Comparison of ENCODE assay signal across 20 cellular contexts in the genomic region with DNA sequence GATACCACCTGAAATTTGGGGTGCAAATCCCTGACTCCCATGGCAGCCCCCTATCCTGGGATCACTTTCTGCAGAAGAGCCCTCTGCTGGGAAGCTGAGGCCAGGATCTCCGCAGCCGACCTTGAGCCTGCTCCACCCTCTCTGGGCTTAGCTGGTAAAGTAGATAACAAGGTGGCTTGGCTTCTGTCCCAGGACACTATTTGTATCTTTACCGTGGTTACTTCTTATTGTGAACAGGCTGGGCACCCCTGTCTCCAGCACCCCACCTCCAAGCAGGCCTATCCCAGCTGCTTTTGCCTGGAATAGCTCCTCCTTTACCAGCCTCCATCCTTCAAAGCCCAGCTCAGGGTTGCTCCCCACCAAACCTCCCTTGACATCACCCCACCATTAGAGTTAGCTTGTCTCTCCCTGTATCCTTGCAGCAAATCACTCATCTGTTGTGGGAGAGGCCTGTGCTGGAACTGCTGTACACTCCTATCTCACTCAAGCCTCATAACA. TPM values are rescaled to one million over a fixed set of nuclear protein-coding genes. Genes with fewer than 3 reads are reported as not detected.
A peak's percentile ranks its signal among the peaks of the same experiment; 100 is the strongest.
DNase-seq lines count a peak whose midpoint lies in the region; ATAC-seq and TF ChIP-seq lines count a peak whose summit lies in the region.
"Had no signal": no experiment of that assay in that cellular context is flagged by ENCODE, and none has a peak within 500 bp of the region (broad histone marks: within the 10 kb centered on the region; RNA-seq: fewer than 3 reads in every experiment).

No MANE protein-coding gene starts in this region.

- no peak overlapping the region for H2AK5ac ChIP-seq in IMR-90 (ENCODE audit: low read depth, low read length)

- H3K27me3 Mint-ChIP-seq in neural progenitor cell (ENCODE audit: insufficient read depth, low read depth) (peaks cover 5% of the 10 kb centered on the region), WTC11 (ENCODE audit: low read depth) (no peaks in the 10 kb centered on the region)

- H2BK5ac ChIP-seq in IMR-90 (ENCODE audit: low read depth, low read length, poor library complexity, severe bottlenecking) = no peak overlapping the region

- TF ChIP-seq CTCF in IMR-90 (conservative IDR thresholded peaks at IDR 0.05; ENCODE audit: low read depth, low read length) = no peak
- peak in 3 of 6 experiments; percentile 15 to 30 (median 29) for TF ChIP-seq CTCF in adrenal gland (IDR thresholded peaks at IDR 0.05)
- TF ChIP-seq CTCF in cardiac muscle cell (IDR thresholded peaks at IDR 0.05; ENCODE audit: low read depth, low read length) = no peak
- peak; percentile 5 for TF ChIP-seq CTCF in neural progenitor cell (IDR thresholded peaks at IDR 0.05)
- TF ChIP-seq CTCF in WTC11 (IDR thresholded peaks at IDR 0.05) = no peak

- 13% methylated on average over 1 of the region's 3 CpGs; no CpG with 5 or more reads in 1 of the 2 experiments for WGBS in IMR-90 (ENCODE audit: extremely low coverage in 2 of 2, insufficient read length in 1 of 2), 2 experiments
- 19 to 52% (median 36%) methylated on average over 3 of the region's 3 CpGs for WGBS in adrenal gland, 4 donors

- no peak overlapping the region for H4K5ac ChIP-seq in IMR-90 (ENCODE audit: low read depth, low read length)

- TF ChIP-seq RAD21 in IMR-90 (IDR thresholded peaks at IDR 0.05; ENCODE audit: low read length) = no peak

- CTCF ChIA-PET in IMR-90 (lab: Yijun Ruan, JAX) = interaction anchor here (6.0 kb wide), 1 partner anchor 107 kb away, joined by 34 read pairs; no protein-coding TSS in a partner anchor
- CTCF ChIA-PET in WTC11 (lab: Charles Lee) = interaction anchor here (0.6 to 7.8 kb wide), 20 partner anchors 8 to 593 kb away, joined by 3 to 129 read pairs (median 4); partner anchors contain the start of gene FCHSD2

- POLR2A ChIA-PET in IMR-90 (lab: Charles Lee; ENCODE audit: unreplicated experiment) (no interaction called here), WTC11 (lab: Charles Lee) (no interaction called here)

- H3K36me3 ChIP-seq in IMR-90 (ENCODE audit: control insufficient read depth, insufficient read depth, low read length) (no peaks in the 10 kb centered on the region), adrenal gland (replicated peaks in 1 of 2) (no peaks in the 10 kb centered on the region), cardiac muscle cell (no peaks in the 10 kb centered on the region), neural progenitor cell (no peaks in the 10 kb centered on the region)
- H3K36me3 ChIP-seq: SJCRH30 had no signal

- H3K36me3 Mint-ChIP-seq in neural progenitor cell (no peaks in the 10 kb centered on the region), WTC11 (no peaks in the 10 kb centered on the region)
- H3K36me3 Mint-ChIP-seq: CD8-positive, alpha-beta T cell had no signal

- H4K91ac ChIP-seq in IMR-90 (ENCODE audit: insufficient read depth, low read depth, low read length) = no peak overlapping the region

- H3K27me3 ChIP-seq in IMR-90 (ENCODE audit: control insufficient read depth, insufficient read depth, low read length) (no peaks in the 10 kb centered on the region; the same call in 1 of the 2 replicates), adrenal gland (no peaks in the 10 kb centered on the region), cardiac muscle cell (peaks cover 7% of the 10 kb centered on the region), neural progenitor cell (no peaks in the 10 kb centered on the region)
- H3K27me3 ChIP-seq: SJCRH30 had no signal

- H3K27ac Mint-ChIP-seq in neural progenitor cell (no peak overlapping the region), WTC11 (no peak overlapping the region)
- H3K27ac Mint-ChIP-seq: CD8-positive, alpha-beta T cell; stimulated activated naive CD8-positive, alpha-beta T cell treated with anti-CD3 and anti-CD28 coated beads, Interleukin-15, amount 100 ng/mL, for 72 hours; T-helper 17 cell had no signal

- TF ChIP-seq POLR2A in IMR-90 (IDR thresholded peaks at IDR 0.05; ENCODE audit: low read depth, low read length) = no peak
- no peak for TF ChIP-seq POLR2A in adrenal gland (IDR thresholded peaks at IDR 0.05)

- no peak overlapping the region for H3K56ac ChIP-seq in IMR-90 (ENCODE audit: extremely low read depth, insufficient read depth, low read length)

- H3F3A ChIP-seq in neural progenitor cell (ENCODE audit: low read depth) = no peaks in the 10 kb centered on the region

- H2BK120ac ChIP-seq in IMR-90 (ENCODE audit: low read depth, low read length) = no peak overlapping the region

- H3K4me1 ChIP-seq in IMR-90 (ENCODE audit: control insufficient read depth, insufficient read depth, low read length) (peaks cover 8% of the 10 kb centered on the region), adrenal gland (replicated peaks in 1 of 2) (peaks cover 10 to 20% of the 10 kb centered on the region in 2 donors), cardiac muscle cell (ENCODE audit: low read depth) (peaks cover 1% of the 10 kb centered on the region), neural progenitor cell (no peaks in the 10 kb centered on the region)
- H3K4me1 ChIP-seq: SJCRH30 had no signal

- H3K27ac ChIP-seq in IMR-90 (ENCODE audit: insufficient read depth, low read length) = no peak overlapping the region
- H3K27ac ChIP-seq in adrenal gland = peak overlapping the region in 3 of 5 donors; percentile 43 to 64 (median 57)
- no peak overlapping the region for H3K27ac ChIP-seq in cardiac muscle cell
- H3K27ac ChIP-seq in neural progenitor cell = no peak overlapping the region
- H3K27ac ChIP-seq: SJCRH30 had no signal

- H4K8ac ChIP-seq in IMR-90 (ENCODE audit: low read depth in 2 of 2, low read length in 2 of 2) = no peak overlapping the region

- H3K4me1 Mint-ChIP-seq in neural progenitor cell (no peaks in the 10 kb centered on the region), WTC11 (peaks cover 4% of the 10 kb centered on the region)

- ATAC-seq in IMR-90 (ENCODE audit: low read depth) = no peak
- no peak for ATAC-seq in WTC11
- ATAC-seq: CD8-positive, alpha-beta T cell; HCT116; stimulated activated naive CD8-positive, alpha-beta T cell treated with anti-CD3 and anti-CD28 coated beads, Interleukin-15, amount 100 ng/mL, for 72 hours; T-helper 17 cell had no signal

- no peaks in the 10 kb centered on the region for H3K79me1 ChIP-seq in IMR-90 (ENCODE audit: low read depth in 1 of 2, low read length in 2 of 2)

- DNase-seq in IMR-90 (no peak), adrenal gland (peak in 6 of 7 donors; percentile 82 to 88 (median 83)), cardiac muscle cell (ENCODE audit: low read depth in 1 of 2, low spot score in 1 of 2) (peak; percentile 30 to 31), neural progenitor cell (ENCODE audit: low spot score) (no peak), NCI-H1417 treated with DMSO at 0.1 percent for 48 hours (lab: John Stamatoyannopoulos, UW) (no peak), Ammon's horn (ENCODE audit: low spot score) (no peak), WTC11 (ENCODE audit: low spot score) (no peak)
- no peak for DNase-seq in effector CD8-positive, alpha-beta T cell (lab: John Stamatoyannopoulos, UW)
- DNase-seq: activated CD4-positive, CD25-positive, alpha-beta regulatory T cell treated with anti-CD3 and anti-CD28 coated beads, Interleukin-2, amount 50 U/mL, for 72 hours; activated gamma-delta T cell treated with Interleukin-2 at 50 U/mL for 16 hours; CD8-positive, alpha-beta T cell; mesendoderm; NCI-H187; NCI-H510A; SJCRH30; stimulated activated naive CD8-positive, alpha-beta T cell treated with anti-CD3 and anti-CD28 coated beads, Interleukin-15, amount 100 ng/mL, for 72 hours; T-helper 17 cell had no signal

- no peaks in the 10 kb centered on the region for H3K9me3 ChIP-seq in IMR-90 (ENCODE audit: control insufficient read depth, insufficient read depth, low read length)
- H3K9me3 ChIP-seq in adrenal gland (replicated peaks in 1 of 3) = no peaks in the 10 kb centered on the region
- H3K9me3 ChIP-seq in cardiac muscle cell (ENCODE audit: low read depth) = no peaks in the 10 kb centered on the region
- H3K9me3 ChIP-seq in neural progenitor cell (ENCODE audit: low read depth) = no peaks in the 10 kb centered on the region
- H3K9me3 ChIP-seq: SJCRH30 had no signal

- peaks cover 20% of the 10 kb centered on the region for H3K9me1 ChIP-seq in IMR-90 (ENCODE audit: insufficient read depth, low read length)

- H4K20me1 ChIP-seq in IMR-90 (ENCODE audit: insufficient read depth, low read length) = no peaks in the 10 kb centered on the region
- no peaks in the 10 kb centered on the region for H4K20me1 ChIP-seq in neural progenitor cell (ENCODE audit: low read depth)

- no peak overlapping the region for H3K4ac ChIP-seq in IMR-90 (ENCODE audit: low read depth, low read length)

- H3K14ac ChIP-seq in IMR-90 (replicated peaks; ENCODE audit: low read depth, low read length) = no peak overlapping the region

- H3K4me2 ChIP-seq in IMR-90 (ENCODE audit: low read depth, low read length) = no peak overlapping the region
- H3K4me2 ChIP-seq in neural progenitor cell = no peak overlapping the region

- BruUV-seq in IMR-90 (replicated peaks; lab: Mats Ljungman, UMichigan) = no TSS peak

- H3K9me3 Mint-ChIP-seq in neural progenitor cell (no peaks in the 10 kb centered on the region), WTC11 (peaks cover 7% of the 10 kb centered on the region; the same call in 1 of the 2 replicates)
- H3K9me3 Mint-ChIP-seq: CD8-positive, alpha-beta T cell; stimulated activated naive CD8-positive, alpha-beta T cell treated with anti-CD3 and anti-CD28 coated beads, Interleukin-15, amount 100 ng/mL, for 72 hours had no signal

- no peak overlapping the region for H2BK15ac ChIP-seq in IMR-90 (ENCODE audit: low read depth, low read length)

- H3K79me2 ChIP-seq in neural progenitor cell (ENCODE audit: low read depth) = no peaks in the 10 kb centered on the region

- dilution Hi-C loops in IMR-90 (cut with HindIII; ENCODE audit: low sequenced_read_pairs, unreplicated experiment) = no loop called here

- in situ Hi-C loops in IMR-90 (cut with MboI; ENCODE audit: low sequenced_read_pairs) = no loop called here

- H3K18ac ChIP-seq in IMR-90 (ENCODE audit: low read depth, low read length) = no peak overlapping the region

- H2AFZ ChIP-seq in IMR-90 (replicated peaks; ENCODE audit: low read length, poor library complexity) (no peak overlapping the region), neural progenitor cell (replicated peaks) (no peak overlapping the region)

- H2AK9ac ChIP-seq in IMR-90 (replicated peaks; ENCODE audit: low read depth, low read length, poor library complexity) = peak overlapping the region; percentile 20

- intact Hi-C loops in IMR-90 (cut with micrococcal nuclease) (no loop called here), adrenal gland (cut with DNase I) (no loop called here)

- H2BK20ac ChIP-seq in IMR-90 (ENCODE audit: low read depth, low read length) = no peak overlapping the region

- H3K4me3 ChIP-seq in IMR-90 (ENCODE audit: insufficient read depth, low read depth, low read length) (no peak overlapping the region), adrenal gland (peak overlapping the region in 1 of 4 donors; percentile 8), cardiac muscle cell (no peak overlapping the region), neural progenitor cell (no peak overlapping the region)
- H3K4me3 ChIP-seq: SJCRH30 had no signal

- no peak overlapping the region for H3K23ac ChIP-seq in IMR-90 (ENCODE audit: low read depth, low read length)

- no peak overlapping the region for H3K4me3 Mint-ChIP-seq in neural progenitor cell
- H3K4me3 Mint-ChIP-seq in WTC11 = no peak overlapping the region
- H3K4me3 Mint-ChIP-seq: CD8-positive, alpha-beta T cell; neural crest cell; stimulated activated naive CD8-positive, alpha-beta T cell treated with anti-CD3 and anti-CD28 coated beads, Interleukin-15, amount 100 ng/mL, for 72 hours; T-helper 17 cell had no signal

- H3K9ac ChIP-seq in IMR-90 (ENCODE audit: low read depth, low read length) = no peak overlapping the region
- H3K9ac ChIP-seq in neural progenitor cell = no peak overlapping the region

RNA-seq across cellular contexts. Expression of gene P2RY2, which starts 35.2 kb away (rescaled TPM):
- total RNA-seq in IMR-90 (2012; rRNA removed) (not detected in 2 replicates), adrenal gland (10 to 100 TPM in 1 of 8 donors, 1 to 10 TPM in 7; 1.8 to 51.6 (median 8.4) TPM), cardiac muscle cell (0.25 and 0.48 TPM in 2 replicates), neural progenitor cell (ENCODE audit: low replicate concordance) (0.45 and 0.84 TPM in 2 replicates), WTC11 (2021) (0.94 to 1.2 TPM (median 1.2 TPM) in 3 replicates)
- polyA plus RNA-seq in IMR-90 (2012; rRNA removed) (0.06 TPM in 1 of 2 replicates, not detected in the other), adrenal gland (1 to 10 TPM; 1.3 to 8.7 (median 2.2) TPM), cardiac muscle cell (0.40 and 0.83 TPM in 2 replicates)
- polyA plus RNA-seq in IMR-90 (2012; cell fraction: cytosol; rRNA removed) = 0.02 TPM in 1 of 2 replicates, not detected in the other
- 0.07 TPM in 1 of 2 replicates, not detected in the other for polyA plus RNA-seq in IMR-90 (2012; cell fraction: nucleus; rRNA removed; ENCODE audit: low replicate concordance)
- total RNA-seq: CD8-positive, alpha-beta T cell; SJCRH30 had no signal
- polyA plus RNA-seq: AG04450 had no signal

RNA-seq across cellular contexts. Expression of gene FCHSD2, which starts 40.8 kb away (rescaled TPM):
- total RNA-seq in IMR-90 (2012; rRNA removed) = 5.9 and 8.9 TPM in 2 replicates
- polyA plus RNA-seq in IMR-90 (2012; rRNA removed) = 16.6 and 18.7 TPM in 2 replicates
- 6.0 and 7.2 TPM in 2 replicates for polyA plus RNA-seq in IMR-90 (2012; cell fraction: cytosol; rRNA removed)
- 11.2 and 40.5 TPM in 2 replicates for polyA plus RNA-seq in IMR-90 (2012; cell fraction: nucleus; rRNA removed; ENCODE audit: low replicate concordance)
- 10 to 100 TPM; 24.5 to 67.2 (median 37.0) TPM for total RNA-seq in adrenal gland
- 10 to 100 TPM; 14.6 to 39.1 (median 21.3) TPM for polyA plus RNA-seq in adrenal gland
- 9.6 and 12.3 TPM in 2 replicates for total RNA-seq in cardiac muscle cell
- polyA plus RNA-seq in cardiac muscle cell = 16.9 and 31.4 TPM in 2 replicates
- 15.6 and 22.2 TPM in 2 replicates for total RNA-seq in neural progenitor cell (ENCODE audit: low replicate concordance)
- 8.4 to 10.1 TPM (median 8.8 TPM) in 3 replicates for total RNA-seq in WTC11 (2021)

Comparison
In these comparisons a context has a peak if more than half of its experiments do, and no peak if none do; other contexts are left out.
1. DNase-seq: peak in adrenal gland (6 of 7) and cardiac muscle cell (2 of 2); none in IMR-90 (single experiment), neural progenitor cell (single experiment), NCI-H1417 treated with DMSO at 0.1 percent for 48 hours (single experiment), Ammon's horn (single experiment), WTC11 (single experiment) and effector CD8-positive, alpha-beta T cell (single experiment).
2. H3K27ac ChIP-seq: peak in adrenal gland (3 of 5); none in IMR-90 (single experiment), cardiac muscle cell (single experiment) and neural progenitor cell (single experiment).